ENCODE assay signal across 9 cellular contexts in genomic region chr15:40092416-40093223, GRCh38. TPM values are rescaled to one million over a fixed set of nuclear protein-coding genes. Genes with fewer than 3 reads are reported as not detected.
A peak's percentile ranks its signal among the peaks of the same experiment; 100 is the strongest.
DNase-seq lines count a peak whose midpoint lies in the region; ATAC-seq and TF ChIP-seq lines count a peak whose summit lies in the region.
"Had no signal": no experiment of that assay in that cellular context is flagged by ENCODE, and none has a peak within 500 bp of the region (broad histone marks: within the 10 kb centered on the region; RNA-seq: fewer than 3 reads in every experiment).

No MANE protein-coding gene starts in this region.

- H3K4me1 ChIP-seq in psoas muscle (peaks cover 91% of the 10 kb centered on the region), BE2C (peaks cover 39% of the 10 kb centered on the region)

- peak overlapping the region; percentile 77 for H3K27ac ChIP-seq in psoas muscle
- H3K27ac ChIP-seq: KMS-11 had no signal

- ATAC-seq in psoas muscle (peak; percentile 81 to 91 (median 86)), HG02571 (IDR thresholded peaks at IDR 0.05; ENCODE audit: unreplicated experiment) (no peak), HG03432 (IDR thresholded peaks at IDR 0.05; ENCODE audit: unreplicated experiment) (no peak)

- H3K9me3 ChIP-seq in psoas muscle, result no peaks in the 10 kb centered on the region
- H3K9me3 ChIP-seq in BE2C, result no peaks in the 10 kb centered on the region

- WGBS in psoas muscle, 3 donors, result 13 to 20% (median 15%) methylated on average over 12 of the region's 12 CpGs

- H3K36me3 ChIP-seq in psoas muscle (ENCODE audit: insufficient read depth in 1 of 2, low read depth in 1 of 2), result peaks cover 0 to 19% of the 10 kb centered on the region in 2 donors
- no peaks in the 10 kb centered on the region for H3K36me3 ChIP-seq in BE2C

- TF ChIP-seq CTCF in psoas muscle (IDR thresholded peaks at IDR 0.05) (no peak), BE2C (IDR thresholded peaks at IDR 0.05; ENCODE audit: low read depth, low read length) (no peak)

- DNase-seq in HCEC 1CT, result peak; percentile 85
- peak; percentile 49 for DNase-seq in NCI-H774 (lab: John Stamatoyannopoulos, UW)
- DNase-seq in fibroblast of gingiva (ENCODE audit: low read depth), result peak; percentile 98
- DNase-seq in psoas muscle, result peak; percentile 67 to 89
- no peak for DNase-seq in BE2C
- no peak for DNase-seq in SIG-M5 treated with dmso at 0.1 percent for 504 hours (lab: John Stamatoyannopoulos, UW; ENCODE audit: unreplicated experiment)

- H3K4me3 ChIP-seq in psoas muscle (no peak overlapping the region), BE2C (ENCODE audit: low read depth, low read length) (no peak overlapping the region)

- no peaks in the 10 kb centered on the region for H3K27me3 ChIP-seq in psoas muscle (ENCODE audit: insufficient read depth in 3 of 3, low read length in 2 of 3)
- no peaks in the 10 kb centered on the region for H3K27me3 ChIP-seq in BE2C

- intact Hi-C loops in psoas muscle (cut with DNase I), result no loop called here

RNA-seq across cellular contexts. Expression of gene BMF, which starts 16.1 kb away (rescaled TPM):
- total RNA-seq in psoas muscle, result 1 to 10 TPM; 1.5 to 5.9 (median 3.7) TPM
- 1 to 10 TPM in 2 of 3 donors, under 1 TPM in 1; 0.65 to 7.2 (median 3.4) TPM for polyA plus RNA-seq in psoas muscle
- 17.1 TPM for polyA plus RNA-seq in BE2C (2012; ENCODE audit: insufficient read depth, insufficient read length, low read depth)

RNA-seq across cellular contexts. Expression of gene SRP14, which starts 53.6 kb away (rescaled TPM):
- 100 to 1,000 TPM; 134 to 170 (median 153) TPM for total RNA-seq in psoas muscle
- polyA plus RNA-seq in psoas muscle, result 100 to 1,000 TPM; 279 to 288 (median 280) TPM
- 615 TPM for polyA plus RNA-seq in BE2C (2012; ENCODE audit: insufficient read depth, insufficient read length, low read depth)

Comparison
In these comparisons a context has a peak if more than half of its experiments do, and no peak if none do; other contexts are left out.
1. DNase-seq: peak in HCEC 1CT (single experiment), NCI-H774 (single experiment), fibroblast of gingiva (single experiment) and psoas muscle (2 of 2); none in BE2C (single experiment) and SIG-M5 treated with dmso at 0.1 percent for 504 hours (single experiment).
2. ATAC-seq: peak in psoas muscle (4 of 4); none in HG02571 (single experiment) and HG03432 (single experiment).